ENCODE assay signal across 27 cellular contexts in the genomic region with DNA sequence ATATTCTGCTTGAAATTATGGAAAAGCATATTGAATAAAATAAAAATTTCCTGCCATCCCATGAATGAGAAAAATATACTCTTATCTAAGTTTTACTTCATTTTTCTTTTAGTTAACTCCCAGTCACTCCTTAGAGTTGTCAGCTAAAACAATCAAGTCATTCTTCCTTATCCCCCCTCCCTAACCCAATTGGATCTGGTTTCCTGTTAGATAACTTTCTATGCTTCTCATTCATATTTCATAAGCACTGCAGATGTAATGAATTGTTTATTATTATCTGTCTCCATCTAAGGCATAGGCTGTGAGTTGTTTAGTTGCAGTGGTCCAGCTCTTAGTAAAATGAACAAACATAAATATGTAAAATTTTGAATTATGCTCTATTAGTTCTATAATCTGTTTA.
"Had no signal": no experiment of that assay in that cellular context is flagged by ENCODE, and none has a peak within 500 bp of the region (broad histone marks: within the 10 kb centered on the region; RNA-seq: fewer than 3 reads in every experiment).

No MANE protein-coding gene starts in this region.

- DNase-seq: activated CD4-positive, alpha-beta T cell treated with anti-CD3 and anti-CD28 coated beads for 36 hours; activated CD4-positive, alpha-beta T cell treated with anti-CD3 and anti-CD28 coated beads, Interleukin-2, amount 50 U/mL, for 1 hour; activated CD4-positive, alpha-beta T cell treated with anti-CD3 and anti-CD28 coated beads, Interleukin-2, amount 50 U/mL, for 48 hours; activated CD4-positive, CD25-positive, alpha-beta regulatory T cell; activated CD4-positive, CD25-positive, alpha-beta regulatory T cell treated with anti-CD3 and anti-CD28 coated beads, Interleukin-2, amount 50 U/mL, for 72 hours; activated CD8-positive, alpha-beta memory T cell treated with anti-CD3 and anti-CD28 coated beads for 24 hours; activated CD8-positive, alpha-beta T cell treated with anti-CD3 and anti-CD28 coated beads for 36 hours; activated effector memory CD4-positive, alpha-beta T cell treated with Interleukin-2 at 50 U/mL for 16 hours; activated gamma-delta T cell treated with Interleukin-2 at 50 U/mL for 16 hours; activated naive CD4-positive, alpha-beta T cell treated with anti-CD3 and anti-CD28 coated beads, Interleukin-2, amount 50 U/mL, for 16 hours; activated naive CD4-positive, alpha-beta T cell treated with Interleukin-2 at 50 U/mL for 16 hours; activated T-cell treated with anti-CD3 and anti-CD28 coated beads, Interleukin-2, amount 50 U/mL, for 4 hours; amniotic stem cell; anterior cingulate cortex; brain microvascular endothelial cell; cortex of kidney; dermis blood vessel endothelial cell; effector CD4-positive, alpha-beta T cell; effector memory CD8-positive, alpha-beta T cell; esophagus squamous epithelium; glutamatergic neuron; heart left ventricle; hypothalamus; T-helper 2 cell had no signal

- ATAC-seq: activated CD4-positive, alpha-beta T cell treated with anti-CD3 and anti-CD28 coated beads for 36 hours; activated CD8-positive, alpha-beta T cell treated with anti-CD3 and anti-CD28 coated beads for 36 hours; activated T-cell treated with anti-CD3 and anti-CD28 coated beads, Interleukin-2, amount 50 U/mL, for 4 hours; activated T-helper 17 cell treated with anti-CD3 and anti-CD28 coated beads, Interleukin-2, amount 50 U/mL, for 72 hours; effector memory CD8-positive, alpha-beta T cell; heart left ventricle had no signal

- FAIRE-seq: astrocyte, bronchial epithelial cell had no signal
